Comparison of ENCODE assay signal across 1 cellular context in genomic region chr10:59702347-59702746, GRCh38.
TF ChIP-seq lines count a peak whose summit lies in the region.

No MANE protein-coding gene starts in this region.

TF ChIP-seq in HepG2, 621 proteins besides CTCF, POLR2A, EP300 and RAD21 (continues in another document):
- no peak for TF ChIP-seq MAF1 (CRISPR knock-in tag; IDR thresholded peaks at IDR 0.05; ENCODE audit: borderline replicate concordance)
- TF ChIP-seq BCL6 (CRISPR knock-in tag; IDR thresholded peaks at IDR 0.05): peak; percentile 59; the same call in 1 of the 2 replicates
- TF ChIP-seq NONO (IDR thresholded peaks at IDR 0.05): no peak
- no peak for TF ChIP-seq NONO (CRISPR knock-in tag; conservative IDR thresholded peaks at IDR 0.05)
- TF ChIP-seq STAT6 (CRISPR knock-in tag; IDR thresholded peaks at IDR 0.05; ENCODE audit: borderline replicate concordance): no peak
- TF ChIP-seq JUN (CRISPR knock-in tag; IDR thresholded peaks at IDR 0.05): peak; percentile 58; the same call in 1 of the 2 replicates
- 0 out of 2 replicates have a peak, but pooled peaks have one; percentile 38 for TF ChIP-seq ZNF331 (CRISPR knock-in tag; IDR thresholded peaks at IDR 0.05)
- no peak for TF ChIP-seq TGIF2 (CRISPR knock-in tag; IDR thresholded peaks at IDR 0.05)
- TF ChIP-seq ZNF282 (IDR thresholded peaks at IDR 0.05; ENCODE audit: partially characterized antibody): no peak
- TF ChIP-seq GATAD1 (CRISPR knock-in tag; IDR thresholded peaks at IDR 0.05): no peak
- 0 out of 2 replicates have a peak, but pooled peaks have one; percentile 23 for TF ChIP-seq MIER2 (CRISPR knock-in tag; IDR thresholded peaks at IDR 0.05)
- TF ChIP-seq GABPA (IDR thresholded peaks at IDR 0.05; ENCODE audit: low read depth, low read length): no peak
- TF ChIP-seq GABPA (CRISPR knock-in tag; IDR thresholded peaks at IDR 0.05; ENCODE audit: low read depth): no peak
- peak; percentile 81 for TF ChIP-seq FOSL2 (CRISPR knock-in tag; IDR thresholded peaks at IDR 0.05)
- no peak for TF ChIP-seq ZNF572 (CRISPR knock-in tag; IDR thresholded peaks at IDR 0.05)
- no peak for TF ChIP-seq PCBP2 (optimal IDR thresholded peaks at IDR 0.05; ENCODE audit: low read depth, low read length, poor library complexity, severe bottlenecking)
- TF ChIP-seq KLF13 (CRISPR knock-in tag; IDR thresholded peaks at IDR 0.05): no peak
- no peak for TF ChIP-seq MTF2 (CRISPR knock-in tag; IDR thresholded peaks at IDR 0.05; ENCODE audit: borderline replicate concordance)
- TF ChIP-seq, protein P1, sequence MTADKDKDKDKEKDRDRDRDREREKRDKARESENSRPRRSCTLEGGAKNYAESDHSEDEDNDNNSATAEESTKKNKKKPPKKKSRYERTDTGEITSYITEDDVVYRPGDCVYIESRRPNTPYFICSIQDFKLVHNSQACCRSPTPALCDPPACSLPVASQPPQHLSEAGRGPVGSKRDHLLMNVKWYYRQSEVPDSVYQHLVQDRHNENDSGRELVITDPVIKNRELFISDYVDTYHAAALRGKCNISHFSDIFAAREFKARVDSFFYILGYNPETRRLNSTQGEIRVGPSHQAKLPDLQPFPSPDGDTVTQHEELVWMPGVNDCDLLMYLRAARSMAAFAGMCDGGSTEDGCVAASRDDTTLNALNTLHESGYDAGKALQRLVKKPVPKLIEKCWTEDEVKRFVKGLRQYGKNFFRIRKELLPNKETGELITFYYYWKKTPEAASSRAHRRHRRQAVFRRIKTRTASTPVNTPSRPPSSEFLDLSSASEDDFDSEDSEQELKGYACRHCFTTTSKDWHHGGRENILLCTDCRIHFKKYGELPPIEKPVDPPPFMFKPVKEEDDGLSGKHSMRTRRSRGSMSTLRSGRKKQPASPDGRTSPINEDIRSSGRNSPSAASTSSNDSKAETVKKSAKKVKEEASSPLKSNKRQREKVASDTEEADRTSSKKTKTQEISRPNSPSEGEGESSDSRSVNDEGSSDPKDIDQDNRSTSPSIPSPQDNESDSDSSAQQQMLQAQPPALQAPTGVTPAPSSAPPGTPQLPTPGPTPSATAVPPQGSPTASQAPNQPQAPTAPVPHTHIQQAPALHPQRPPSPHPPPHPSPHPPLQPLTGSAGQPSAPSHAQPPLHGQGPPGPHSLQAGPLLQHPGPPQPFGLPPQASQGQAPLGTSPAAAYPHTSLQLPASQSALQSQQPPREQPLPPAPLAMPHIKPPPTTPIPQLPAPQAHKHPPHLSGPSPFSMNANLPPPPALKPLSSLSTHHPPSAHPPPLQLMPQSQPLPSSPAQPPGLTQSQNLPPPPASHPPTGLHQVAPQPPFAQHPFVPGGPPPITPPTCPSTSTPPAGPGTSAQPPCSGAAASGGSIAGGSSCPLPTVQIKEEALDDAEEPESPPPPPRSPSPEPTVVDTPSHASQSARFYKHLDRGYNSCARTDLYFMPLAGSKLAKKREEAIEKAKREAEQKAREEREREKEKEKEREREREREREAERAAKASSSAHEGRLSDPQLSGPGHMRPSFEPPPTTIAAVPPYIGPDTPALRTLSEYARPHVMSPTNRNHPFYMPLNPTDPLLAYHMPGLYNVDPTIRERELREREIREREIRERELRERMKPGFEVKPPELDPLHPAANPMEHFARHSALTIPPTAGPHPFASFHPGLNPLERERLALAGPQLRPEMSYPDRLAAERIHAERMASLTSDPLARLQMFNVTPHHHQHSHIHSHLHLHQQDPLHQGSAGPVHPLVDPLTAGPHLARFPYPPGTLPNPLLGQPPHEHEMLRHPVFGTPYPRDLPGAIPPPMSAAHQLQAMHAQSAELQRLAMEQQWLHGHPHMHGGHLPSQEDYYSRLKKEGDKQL (CRISPR knock-in tag; IDR thresholded peaks at IDR 0.05; ENCODE audit: low read depth): 0 out of 2 replicates have a peak, but pooled peaks have one; percentile 30
- TF ChIP-seq CENPBD1 (CRISPR knock-in tag; IDR thresholded peaks at IDR 0.05; ENCODE audit: borderline replicate concordance, low read depth): no peak
- no peak for TF ChIP-seq TRIM24 (CRISPR knock-in tag; IDR thresholded peaks at IDR 0.05)
- no peak for TF ChIP-seq HNRNPLL (IDR thresholded peaks at IDR 0.05; ENCODE audit: low read depth, low read length, poor library complexity, severe bottlenecking)
- no peak for TF ChIP-seq ZNF879 (CRISPR knock-in tag; IDR thresholded peaks at IDR 0.05)
- peak; percentile 81 for TF ChIP-seq SAP130 (CRISPR knock-in tag; IDR thresholded peaks at IDR 0.05; ENCODE audit: low read depth)
- TF ChIP-seq ZNF576 (CRISPR knock-in tag; IDR thresholded peaks at IDR 0.05): no peak
- TF ChIP-seq HOXD1 (CRISPR knock-in tag; IDR thresholded peaks at IDR 0.05): no peak
- no peak for TF ChIP-seq SMAD3 (CRISPR knock-in tag; IDR thresholded peaks at IDR 0.05)
- TF ChIP-seq, protein P2, sequence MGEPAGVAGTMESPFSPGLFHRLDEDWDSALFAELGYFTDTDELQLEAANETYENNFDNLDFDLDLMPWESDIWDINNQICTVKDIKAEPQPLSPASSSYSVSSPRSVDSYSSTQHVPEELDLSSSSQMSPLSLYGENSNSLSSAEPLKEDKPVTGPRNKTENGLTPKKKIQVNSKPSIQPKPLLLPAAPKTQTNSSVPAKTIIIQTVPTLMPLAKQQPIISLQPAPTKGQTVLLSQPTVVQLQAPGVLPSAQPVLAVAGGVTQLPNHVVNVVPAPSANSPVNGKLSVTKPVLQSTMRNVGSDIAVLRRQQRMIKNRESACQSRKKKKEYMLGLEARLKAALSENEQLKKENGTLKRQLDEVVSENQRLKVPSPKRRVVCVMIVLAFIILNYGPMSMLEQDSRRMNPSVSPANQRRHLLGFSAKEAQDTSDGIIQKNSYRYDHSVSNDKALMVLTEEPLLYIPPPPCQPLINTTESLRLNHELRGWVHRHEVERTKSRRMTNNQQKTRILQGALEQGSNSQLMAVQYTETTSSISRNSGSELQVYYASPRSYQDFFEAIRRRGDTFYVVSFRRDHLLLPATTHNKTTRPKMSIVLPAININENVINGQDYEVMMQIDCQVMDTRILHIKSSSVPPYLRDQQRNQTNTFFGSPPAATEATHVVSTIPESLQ (CRISPR knock-in tag; conservative IDR thresholded peaks at IDR 0.05): no peak
- no peak for TF ChIP-seq ZNF431 (CRISPR knock-in tag; IDR thresholded peaks at IDR 0.05; ENCODE audit: borderline replicate concordance, low read depth)
- TF ChIP-seq ZNF292 (CRISPR knock-in tag; IDR thresholded peaks at IDR 0.05; ENCODE audit: borderline replicate concordance, low read depth): no peak
- TF ChIP-seq, protein P3, sequence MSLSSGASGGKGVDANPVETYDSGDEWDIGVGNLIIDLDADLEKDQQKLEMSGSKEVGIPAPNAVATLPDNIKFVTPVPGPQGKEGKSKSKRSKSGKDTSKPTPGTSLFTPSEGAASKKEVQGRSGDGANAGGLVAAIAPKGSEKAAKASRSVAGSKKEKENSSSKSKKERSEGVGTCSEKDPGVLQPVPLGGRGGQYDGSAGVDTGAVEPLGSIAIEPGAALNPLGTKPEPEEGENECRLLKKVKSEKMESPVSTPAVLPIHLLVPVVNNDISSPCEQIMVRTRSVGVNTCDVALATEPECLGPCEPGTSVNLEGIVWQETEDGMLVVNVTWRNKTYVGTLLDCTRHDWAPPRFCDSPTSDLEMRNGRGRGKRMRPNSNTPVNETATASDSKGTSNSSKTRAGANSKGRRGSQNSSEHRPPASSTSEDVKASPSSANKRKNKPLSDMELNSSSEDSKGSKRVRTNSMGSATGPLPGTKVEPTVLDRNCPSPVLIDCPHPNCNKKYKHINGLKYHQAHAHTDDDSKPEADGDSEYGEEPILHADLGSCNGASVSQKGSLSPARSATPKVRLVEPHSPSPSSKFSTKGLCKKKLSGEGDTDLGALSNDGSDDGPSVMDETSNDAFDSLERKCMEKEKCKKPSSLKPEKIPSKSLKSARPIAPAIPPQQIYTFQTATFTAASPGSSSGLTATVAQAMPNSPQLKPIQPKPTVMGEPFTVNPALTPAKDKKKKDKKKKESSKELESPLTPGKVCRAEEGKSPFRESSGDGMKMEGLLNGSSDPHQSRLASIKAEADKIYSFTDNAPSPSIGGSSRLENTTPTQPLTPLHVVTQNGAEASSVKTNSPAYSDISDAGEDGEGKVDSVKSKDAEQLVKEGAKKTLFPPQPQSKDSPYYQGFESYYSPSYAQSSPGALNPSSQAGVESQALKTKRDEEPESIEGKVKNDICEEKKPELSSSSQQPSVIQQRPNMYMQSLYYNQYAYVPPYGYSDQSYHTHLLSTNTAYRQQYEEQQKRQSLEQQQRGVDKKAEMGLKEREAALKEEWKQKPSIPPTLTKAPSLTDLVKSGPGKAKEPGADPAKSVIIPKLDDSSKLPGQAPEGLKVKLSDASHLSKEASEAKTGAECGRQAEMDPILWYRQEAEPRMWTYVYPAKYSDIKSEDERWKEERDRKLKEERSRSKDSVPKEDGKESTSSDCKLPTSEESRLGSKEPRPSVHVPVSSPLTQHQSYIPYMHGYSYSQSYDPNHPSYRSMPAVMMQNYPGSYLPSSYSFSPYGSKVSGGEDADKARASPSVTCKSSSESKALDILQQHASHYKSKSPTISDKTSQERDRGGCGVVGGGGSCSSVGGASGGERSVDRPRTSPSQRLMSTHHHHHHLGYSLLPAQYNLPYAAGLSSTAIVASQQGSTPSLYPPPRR (CRISPR knock-in tag; IDR thresholded peaks at IDR 0.05; ENCODE audit: borderline replicate concordance): peak; percentile 79
- TF ChIP-seq ZNF724P (CRISPR knock-in tag; IDR thresholded peaks at IDR 0.05; ENCODE audit: borderline replicate concordance): no peak
- no peak for TF ChIP-seq ZFP82 (CRISPR knock-in tag; IDR thresholded peaks at IDR 0.05; ENCODE audit: borderline replicate concordance)
- TF ChIP-seq U2AF2 (IDR thresholded peaks at IDR 0.05; ENCODE audit: low read depth, low read length): no peak
- TF ChIP-seq ZNF362 (CRISPR knock-in tag; IDR thresholded peaks at IDR 0.05; ENCODE audit: borderline replicate concordance): no peak
- TF ChIP-seq ZNF17 (CRISPR knock-in tag; IDR thresholded peaks at IDR 0.05): no peak
- TF ChIP-seq, protein P4, sequence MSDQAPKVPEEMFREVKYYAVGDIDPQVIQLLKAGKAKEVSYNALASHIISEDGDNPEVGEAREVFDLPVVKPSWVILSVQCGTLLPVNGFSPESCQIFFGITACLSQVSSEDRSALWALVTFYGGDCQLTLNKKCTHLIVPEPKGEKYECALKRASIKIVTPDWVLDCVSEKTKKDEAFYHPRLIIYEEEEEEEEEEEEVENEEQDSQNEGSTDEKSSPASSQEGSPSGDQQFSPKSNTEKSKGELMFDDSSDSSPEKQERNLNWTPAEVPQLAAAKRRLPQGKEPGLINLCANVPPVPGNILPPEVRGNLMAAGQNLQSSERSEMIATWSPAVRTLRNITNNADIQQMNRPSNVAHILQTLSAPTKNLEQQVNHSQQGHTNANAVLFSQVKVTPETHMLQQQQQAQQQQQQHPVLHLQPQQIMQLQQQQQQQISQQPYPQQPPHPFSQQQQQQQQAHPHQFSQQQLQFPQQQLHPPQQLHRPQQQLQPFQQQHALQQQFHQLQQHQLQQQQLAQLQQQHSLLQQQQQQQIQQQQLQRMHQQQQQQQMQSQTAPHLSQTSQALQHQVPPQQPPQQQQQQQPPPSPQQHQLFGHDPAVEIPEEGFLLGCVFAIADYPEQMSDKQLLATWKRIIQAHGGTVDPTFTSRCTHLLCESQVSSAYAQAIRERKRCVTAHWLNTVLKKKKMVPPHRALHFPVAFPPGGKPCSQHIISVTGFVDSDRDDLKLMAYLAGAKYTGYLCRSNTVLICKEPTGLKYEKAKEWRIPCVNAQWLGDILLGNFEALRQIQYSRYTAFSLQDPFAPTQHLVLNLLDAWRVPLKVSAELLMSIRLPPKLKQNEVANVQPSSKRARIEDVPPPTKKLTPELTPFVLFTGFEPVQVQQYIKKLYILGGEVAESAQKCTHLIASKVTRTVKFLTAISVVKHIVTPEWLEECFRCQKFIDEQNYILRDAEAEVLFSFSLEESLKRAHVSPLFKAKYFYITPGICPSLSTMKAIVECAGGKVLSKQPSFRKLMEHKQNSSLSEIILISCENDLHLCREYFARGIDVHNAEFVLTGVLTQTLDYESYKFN (CRISPR knock-in tag; conservative IDR thresholded peaks at IDR 0.05): peak; percentile 73
- TF ChIP-seq, protein P5, sequence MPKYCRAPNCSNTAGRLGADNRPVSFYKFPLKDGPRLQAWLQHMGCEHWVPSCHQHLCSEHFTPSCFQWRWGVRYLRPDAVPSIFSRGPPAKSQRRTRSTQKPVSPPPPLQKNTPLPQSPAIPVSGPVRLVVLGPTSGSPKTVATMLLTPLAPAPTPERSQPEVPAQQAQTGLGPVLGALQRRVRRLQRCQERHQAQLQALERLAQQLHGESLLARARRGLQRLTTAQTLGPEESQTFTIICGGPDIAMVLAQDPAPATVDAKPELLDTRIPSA (CRISPR knock-in tag; IDR thresholded peaks at IDR 0.05; ENCODE audit: borderline replicate concordance): no peak
- TF ChIP-seq CCAR2 (optimal IDR thresholded peaks at IDR 0.05; ENCODE audit: low read depth, low read length): no peak
- peak; percentile 78; the same call in 1 of the 2 replicates for TF ChIP-seq FOXO1 (CRISPR knock-in tag; IDR thresholded peaks at IDR 0.05)
- no peak for TF ChIP-seq SRY (CRISPR knock-in tag; IDR thresholded peaks at IDR 0.05)
